In genomic region chr19:12670159-12670928, GRCh38 we compare ENCODE assay signal across 8 cellular contexts. TPM values are rescaled to one million over a fixed set of nuclear protein-coding genes. Genes with fewer than 3 reads are reported as not detected.
DNase-seq lines count a peak whose midpoint lies in the region; ATAC-seq, FAIRE-seq and TF ChIP-seq lines count a peak whose summit lies in the region.

No MANE protein-coding gene starts in this region.

- H3K27me3 ChIP-seq in gastrocnemius medialis = no peaks in the 10 kb centered on the region

- intact Hi-C loops in gastrocnemius medialis (cut with DNase I; ENCODE audit: low total_unique reads) = no loop called here

- peak overlapping the region; percentile 72 to 97 for H3K4me3 ChIP-seq in foreskin fibroblast (ENCODE audit: low read depth in 1 of 2, low read length in 2 of 2)
- peak overlapping the region; percentile 79 to 99 (median 94) for H3K4me3 ChIP-seq in gastrocnemius medialis

- H3K27ac ChIP-seq in VCaP (peak overlapping the region; percentile 94), gastrocnemius medialis (peak overlapping the region; percentile 95 to 99 (median 98))

- DNase-seq in GM12891 (ENCODE audit: insufficient read length, low spot score) (no peak), foreskin fibroblast (no peak), gastrocnemius medialis (no peak), NCI-H446 (lab: John Stamatoyannopoulos, UW) (no peak), NCI-H510A treated with DMSO at 0.1 percent for 48 hours (lab: John Stamatoyannopoulos, UW) (no peak)

- TF ChIP-seq CTCF in VCaP (conservative IDR thresholded peaks at IDR 0.05) (no peak), foreskin fibroblast (IDR thresholded peaks at IDR 0.05; ENCODE audit: low read depth, low read length) (no peak), gastrocnemius medialis (IDR thresholded peaks at IDR 0.05 in 4 of 5, conservative IDR thresholded peaks at IDR 0.05 in 1 of 5) (no peak)

- no peak for TF ChIP-seq POLR2A in GM12891 (IDR thresholded peaks at IDR 0.05; ENCODE audit: low read depth, low read length)
- TF ChIP-seq POLR2A in gastrocnemius medialis (IDR thresholded peaks at IDR 0.05) = no peak

- no peaks in the 10 kb centered on the region for H3K9me3 ChIP-seq in gastrocnemius medialis

- H3K4me1 ChIP-seq in gastrocnemius medialis = peaks cover 33 to 36% of the 10 kb centered on the region in 2 donors

- in situ Hi-C loops in gastrocnemius medialis (cut with MboI; ENCODE audit: low sequenced_read_pairs in 4 of 4) = loop anchor here in 2 of 4 donors (5.0 to 10.0 kb wide), 2 partner anchors 108 to 116 kb away; partner anchors contain the start of gene ZNF564 (in 1 of the 2)

- H3K36me3 ChIP-seq in gastrocnemius medialis = peaks cover 0 to 39% of the 10 kb centered on the region in 2 donors

- ATAC-seq in gastrocnemius medialis (no peak), GM21786 (IDR thresholded peaks at IDR 0.05; ENCODE audit: unreplicated experiment) (no peak), HG02938 (IDR thresholded peaks at IDR 0.05; ENCODE audit: unreplicated experiment) (no peak)

- FAIRE-seq in GM12891 (lab: Jason Lieb, UNC) = no peak

TF ChIP-seq in GM12891, 5 proteins besides CTCF, POLR2A, EP300 and RAD21:
- TF ChIP-seq POU2F2 (IDR thresholded peaks at IDR 0.05; ENCODE audit: low read depth, low read length) = peak; percentile 9; the same call in 1 of the 2 replicates
- no peak for TF ChIP-seq TAF1 (IDR thresholded peaks at IDR 0.05; ENCODE audit: low read depth, low read length)
- no peak for TF ChIP-seq SPI1 (IDR thresholded peaks at IDR 0.05; ENCODE audit: low read depth, low read length)
- TF ChIP-seq PAX5 (IDR thresholded peaks at IDR 0.05; ENCODE audit: insufficient read depth, low read length, severe bottlenecking) = no peak
- no peak; the same call in 1 of the 2 replicates for TF ChIP-seq POLR2AphosphoS5 (IDR thresholded peaks at IDR 0.05; ENCODE audit: low read depth, low read length)

RNA-seq across cellular contexts. Expression of gene WDR83, which starts 3.7 kb away (rescaled TPM):
- polyA plus RNA-seq in GM12891 (2012; ENCODE audit: low read depth, missing spikeins) = 13.0 TPM
- 1 to 10 TPM; 2.2 to 8.4 (median 3.7) TPM for total RNA-seq in gastrocnemius medialis

RNA-seq across cellular contexts. Expression of gene MAN2B1, which starts 3.8 kb away (rescaled TPM):
- 126 TPM for polyA plus RNA-seq in GM12891 (2012; ENCODE audit: low read depth, missing spikeins)
- total RNA-seq in gastrocnemius medialis = 10 to 100 TPM; 18.0 to 34.2 (median 29.3) TPM

RNA-seq across cellular contexts. Expression of gene DHPS, which starts 11.3 kb away (rescaled TPM):
- polyA plus RNA-seq in GM12891 (2012; ENCODE audit: low read depth, missing spikeins) = 78.9 TPM
- 100 to 1,000 TPM; 115 to 184 (median 127) TPM for total RNA-seq in gastrocnemius medialis

RNA-seq across cellular contexts. Expression of gene GNG14, which starts 17.5 kb away (rescaled TPM):
- polyA plus RNA-seq in GM12891 (2012; ENCODE audit: low read depth, missing spikeins) = 0.32 TPM
- total RNA-seq in gastrocnemius medialis = not detected

RNA-seq across cellular contexts. Expression of gene FBXW9, which starts 26.1 kb away (rescaled TPM):
- polyA plus RNA-seq in GM12891 (2012; ENCODE audit: low read depth, missing spikeins) = 5.6 TPM
- total RNA-seq in gastrocnemius medialis = 1 to 10 TPM; 2.5 to 5.8 (median 3.3) TPM
